Comparison of ENCODE assay signal across 23 cellular contexts in genomic region chr3:13245579-13245978, GRCh38.
DNase-seq lines count a peak whose midpoint lies in the region; ATAC-seq and TF ChIP-seq lines count a peak whose summit lies in the region.
"Had no signal": no experiment of that assay in that cellular context is flagged by ENCODE, and none has a peak within 500 bp of the region (broad histone marks: within the 10 kb centered on the region; RNA-seq: fewer than 3 reads in every experiment).

No MANE protein-coding gene starts in this region.

- TF ChIP-seq EP300 in Ishikawa (IDR thresholded peaks at IDR 0.05; ENCODE audit: borderline replicate concordance), result no peak

- H3K4me3 ChIP-seq in skin epidermis, result no peak overlapping the region
- H3K4me3 ChIP-seq: gastrocnemius medialis, lung, psoas muscle, tibial nerve had no signal

- DNase-seq in NOMO-1 treated with DMSO at 0.1 percent for 48 hours (lab: John Stamatoyannopoulos, UW; ENCODE audit: unreplicated experiment), result peak; percentile 53
- peak; percentile 43 for DNase-seq in UCSD-AML1 (lab: John Stamatoyannopoulos, UW; ENCODE audit: unreplicated experiment)
- DNase-seq in DMS79 treated with DMSO at 0.1 percent for 48 hours (lab: John Stamatoyannopoulos, UW), result no peak
- DNase-seq in activated naive CD4-positive, alpha-beta T cell treated with Interleukin-2 at 50 U/mL for 16 hours, result no peak
- DNase-seq: activated CD4-positive, alpha-beta T cell treated with anti-CD3 and anti-CD28 coated beads for 4 hours; activated CD8-positive, alpha-beta T cell treated with anti-CD3 and anti-CD28 coated beads, Interleukin-2, amount 10 ng/mL, durations not matched to agents 7 days and 5 days; Caco-2; gastrocnemius medialis; natural killer cell; NCI-H1092 treated with DMSO at 0.1 percent for 48 hours; NCI-H187; NCI-H446 treated with DMSO at 0.1 percent for 48 hours; NCI-H82; occipital lobe; psoas muscle; WERI-Rb-1 had no signal

- no peak for ATAC-seq in HG02678 (IDR thresholded peaks at IDR 0.05; ENCODE audit: unreplicated experiment)
- ATAC-seq: activated CD8-positive, alpha-beta T cell treated with anti-CD3 and anti-CD28 coated beads, Interleukin-2, amount 10 ng/mL, durations not matched to agents 7 days and 5 days; gastrocnemius medialis; natural killer cell; stimulated activated effector memory CD8-positive, alpha-beta T cell treated with anti-CD3 and anti-CD28 coated beads, Interleukin-12 subunit alpha, Interleukin-12 subunit beta, amount 100 ng/mL, for 72 hours had no signal

- no peak for TF ChIP-seq RAD21 in Ishikawa (IDR thresholded peaks at IDR 0.05; ENCODE audit: low read depth)

- peak overlapping the region in 13 of 21 experiments; percentile 6 to 71 (median 52) for H3K27ac ChIP-seq in skin epidermis
- H3K27ac ChIP-seq: C4-2B, gastrocnemius medialis, psoas muscle, tibial nerve, WERI-Rb-1 had no signal

TF ChIP-seq in Ishikawa, 13 proteins besides CTCF, POLR2A, EP300 and RAD21:
- TF ChIP-seq CEBPB (IDR thresholded peaks at IDR 0.05), result peak; percentile 82
- TF ChIP-seq ZBTB7A (IDR thresholded peaks at IDR 0.05; ENCODE audit: low read depth), result no peak

Comparison
In these comparisons a context has a peak if more than half of its experiments do, and no peak if none do; other contexts are left out.
1. DNase-seq: peak in NOMO-1 treated with DMSO at 0.1 percent for 48 hours (single experiment) and UCSD-AML1 (single experiment); none in DMS79 treated with DMSO at 0.1 percent for 48 hours (single experiment) and activated naive CD4-positive, alpha-beta T cell treated with Interleukin-2 at 50 U/mL for 16 hours (single experiment).